ENCODE assay signal across 8 cellular contexts in genomic region chr1:151251656-151252470, GRCh38. TPM values are rescaled to one million over a fixed set of nuclear protein-coding genes. Genes with fewer than 3 reads are reported as not detected.
DNase-seq lines count a peak whose midpoint lies in the region; ATAC-seq and TF ChIP-seq lines count a peak whose summit lies in the region.

No MANE protein-coding gene starts in this region.

- ATAC-seq in HG02938 (IDR thresholded peaks at IDR 0.05; ENCODE audit: unreplicated experiment) (peak; percentile 42), GM18519 (IDR thresholded peaks at IDR 0.05; ENCODE audit: low FRiP score, unreplicated experiment) (no peak)
- peak; percentile 36 to 51 for ATAC-seq in activated CD4-positive, CD25-positive, alpha-beta regulatory T cell treated with anti-CD3 and anti-CD28 coated beads, Interleukin-2, amount 50 U/mL, for 24 hours

- peak; percentile 72 for DNase-seq in Calu3
- peak; percentile 93 for DNase-seq in NCI-H510A treated with DMSO at 0.1 percent for 48 hours (lab: John Stamatoyannopoulos, UW)
- peak; percentile 66 for DNase-seq in colonic mucosa
- DNase-seq in stimulated activated CD8-positive, alpha-beta memory T cell treated with anti-CD3 and anti-CD28 coated beads, Interleukin-12 subunit alpha, Interleukin-12 subunit beta, amount 100 ng/mL, for 1 hour (ENCODE audit: low read depth): peak; percentile 53

- H3K27ac Mint-ChIP-seq in Calu3 (ENCODE audit: unreplicated experiment): no peak overlapping the region

- H3K4me1 ChIP-seq in colonic mucosa: no peaks in the 10 kb centered on the region
- peaks cover 3 to 11% (median 8%) of the 10 kb centered on the region in 4 donors for H3K4me1 ChIP-seq in liver (ENCODE audit: control insufficient read depth in 4 of 4, insufficient read depth in 4 of 4, low read length in 3 of 4)

- H3K27me3 Mint-ChIP-seq in Calu3 (ENCODE audit: unreplicated experiment): no peaks in the 10 kb centered on the region

- H3K4me1 Mint-ChIP-seq in Calu3 (ENCODE audit: low read depth, unreplicated experiment): peaks cover 3% of the 10 kb centered on the region

- no peaks in the 10 kb centered on the region for H3K9me3 Mint-ChIP-seq in Calu3 (ENCODE audit: low read depth, unreplicated experiment)

- TF ChIP-seq CTCF in Calu3 (IDR thresholded peaks at IDR 0.05; ENCODE audit: unreplicated experiment): peak; percentile 82
- peak; percentile 76 for TF ChIP-seq CTCF in colonic mucosa (IDR thresholded peaks at IDR 0.05)
- TF ChIP-seq CTCF in liver (IDR thresholded peaks at IDR 0.05; ENCODE audit: low read depth, low read length, missing input control): peak; percentile 84

- TF ChIP-seq RAD21 in liver (IDR thresholded peaks at IDR 0.05): peak; percentile 80 to 86

- intact Hi-C loops in Calu3 (cut with micrococcal nuclease; ENCODE audit: unreplicated experiment) (loop anchor here (1.0 to 5.0 kb wide), 2 partner anchors 56 to 155 kb away; no protein-coding TSS in a partner anchor), colonic mucosa (cut with DNase I) (loop anchor here (5.0 kb wide), 1 partner anchor 55 kb away; the partner anchor contains the start of gene PIP5K1A)

- H3K36me3 Mint-ChIP-seq in Calu3 (ENCODE audit: insufficient read depth, unreplicated experiment): peaks cover 73% of the 10 kb centered on the region

- H3K27me3 ChIP-seq in colonic mucosa: no peaks in the 10 kb centered on the region
- no peaks in the 10 kb centered on the region for H3K27me3 ChIP-seq in liver (ENCODE audit: control insufficient read depth in 4 of 4, insufficient read depth in 4 of 4, low read length in 3 of 4)

- H3K4me3 Mint-ChIP-seq in Calu3 (ENCODE audit: low read depth, unreplicated experiment): no peak overlapping the region

- H3K27ac ChIP-seq in colonic mucosa (no peak overlapping the region), liver (ENCODE audit: low read depth in 1 of 2, low read length in 2 of 2) (no peak overlapping the region)

- H3K36me3 ChIP-seq in colonic mucosa (peaks cover 6% of the 10 kb centered on the region), liver (ENCODE audit: control insufficient read depth in 4 of 4, insufficient read depth in 3 of 4, low read depth in 1 of 4, low read length in 3 of 4) (peaks cover 12 to 20% (median 19%) of the 10 kb centered on the region in 4 donors)

- no peak overlapping the region for H3K9ac ChIP-seq in colonic mucosa (ENCODE audit: low read depth in 2 of 2, low read length in 2 of 2)
- H3K9ac ChIP-seq in liver (ENCODE audit: low read depth in 1 of 2, low read length in 2 of 2): no peak overlapping the region

- WGBS in liver: 58% methylated on average over 16 of the region's 16 CpGs

- CTCF ChIA-PET in Calu3 (lab: Charles Lee): interaction anchor here (0.6 to 1.9 kb wide), 13 partner anchors 10 to 164 kb away, joined by 3 to 17 read pairs (median 5); partner anchors contain the start of genes PI4KB, VPS72 and ZNF687

- H3K4me3 ChIP-seq in colonic mucosa (no peak overlapping the region), liver (ENCODE audit: low read depth in 1 of 3, low read length in 3 of 3) (no peak overlapping the region)

- no TSS peak for BruUV-seq in Calu3 (replicated peaks; lab: Mats Ljungman, UMichigan)

- H3K9me3 ChIP-seq in colonic mucosa: no peaks in the 10 kb centered on the region
- H3K9me3 ChIP-seq in liver (ENCODE audit: control insufficient read depth in 4 of 4, low read length in 3 of 4): no peaks in the 10 kb centered on the region

TF ChIP-seq in liver, 16 proteins besides CTCF, POLR2A, EP300 and RAD21:
- no peak for TF ChIP-seq NR2F2 (IDR thresholded peaks at IDR 0.05)
- TF ChIP-seq, protein P1, sequence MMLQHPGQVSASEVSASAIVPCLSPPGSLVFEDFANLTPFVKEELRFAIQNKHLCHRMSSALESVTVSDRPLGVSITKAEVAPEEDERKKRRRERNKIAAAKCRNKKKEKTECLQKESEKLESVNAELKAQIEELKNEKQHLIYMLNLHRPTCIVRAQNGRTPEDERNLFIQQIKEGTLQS (IDR thresholded peaks at IDR 0.05): no peak
- TF ChIP-seq JUND (IDR thresholded peaks at IDR 0.05): no peak
- TF ChIP-seq GABPA (IDR thresholded peaks at IDR 0.05 in 1 of 2, conservative IDR thresholded peaks at IDR 0.05 in 1 of 2): no peak
- no peak for TF ChIP-seq REST (IDR thresholded peaks at IDR 0.05)
- no peak for TF ChIP-seq TAF1 (conservative IDR thresholded peaks at IDR 0.05)
- no peak for TF ChIP-seq FOXA2 (IDR thresholded peaks at IDR 0.05)
- TF ChIP-seq, protein P2, sequence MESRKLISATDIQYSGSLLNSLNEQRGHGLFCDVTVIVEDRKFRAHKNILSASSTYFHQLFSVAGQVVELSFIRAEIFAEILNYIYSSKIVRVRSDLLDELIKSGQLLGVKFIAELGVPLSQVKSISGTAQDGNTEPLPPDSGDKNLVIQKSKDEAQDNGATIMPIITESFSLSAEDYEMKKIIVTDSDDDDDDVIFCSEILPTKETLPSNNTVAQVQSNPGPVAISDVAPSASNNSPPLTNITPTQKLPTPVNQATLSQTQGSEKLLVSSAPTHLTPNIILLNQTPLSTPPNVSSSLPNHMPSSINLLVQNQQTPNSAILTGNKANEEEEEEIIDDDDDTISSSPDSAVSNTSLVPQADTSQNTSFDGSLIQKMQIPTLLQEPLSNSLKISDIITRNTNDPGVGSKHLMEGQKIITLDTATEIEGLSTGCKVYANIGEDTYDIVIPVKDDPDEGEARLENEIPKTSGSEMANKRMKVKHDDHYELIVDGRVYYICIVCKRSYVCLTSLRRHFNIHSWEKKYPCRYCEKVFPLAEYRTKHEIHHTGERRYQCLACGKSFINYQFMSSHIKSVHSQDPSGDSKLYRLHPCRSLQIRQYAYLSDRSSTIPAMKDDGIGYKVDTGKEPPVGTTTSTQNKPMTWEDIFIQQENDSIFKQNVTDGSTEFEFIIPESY (IDR thresholded peaks at IDR 0.05): no peak
- TF ChIP-seq EGR1 (IDR thresholded peaks at IDR 0.05; ENCODE audit: low read depth in 2 of 2): no peak
- no peak for TF ChIP-seq HNF4A (conservative IDR thresholded peaks at IDR 0.05)
- no peak for TF ChIP-seq RXRA (IDR thresholded peaks at IDR 0.05)
- TF ChIP-seq MAX (IDR thresholded peaks at IDR 0.05): no peak

RNA-seq across cellular contexts. Expression of gene PSMD4, which starts 2.7 kb away (rescaled TPM):
- total RNA-seq in Calu3 (2022) (302 and 325 TPM in 2 replicates), colonic mucosa (100 to 1,000 TPM; 103 to 158 TPM), liver (10 to 100 TPM; 77.7 to 86.3 TPM)
- polyA plus RNA-seq in liver: 100 to 1,000 TPM in 1 of 2 donors, 10 to 100 TPM in 1; 87.7 to 108 TPM

RNA-seq across cellular contexts. Expression of gene ZNF687, which starts 30.2 kb away (rescaled TPM):
- total RNA-seq in Calu3 (2022) (42.9 and 43.4 TPM in 2 replicates), colonic mucosa (10 to 100 TPM; 27.5 to 28.4 TPM), liver (1 to 10 TPM; 9.3 to 9.7 TPM)
- 1 to 10 TPM; 2.7 to 6.4 TPM for polyA plus RNA-seq in liver

RNA-seq across cellular contexts. Expression of gene PIP5K1A, which starts 53.5 kb away (rescaled TPM):
- total RNA-seq in Calu3 (2022) (86.6 and 96.2 TPM in 2 replicates), colonic mucosa (10 to 100 TPM; 33.3 to 38.9 TPM), liver (10 to 100 TPM; 16.7 to 32.0 TPM)
- polyA plus RNA-seq in liver: 10 to 100 TPM in 1 of 2 donors, 1 to 10 TPM in 1; 4.0 to 10.4 TPM
